ENCODE assay signal across 1 cellular context in the genomic region with DNA sequence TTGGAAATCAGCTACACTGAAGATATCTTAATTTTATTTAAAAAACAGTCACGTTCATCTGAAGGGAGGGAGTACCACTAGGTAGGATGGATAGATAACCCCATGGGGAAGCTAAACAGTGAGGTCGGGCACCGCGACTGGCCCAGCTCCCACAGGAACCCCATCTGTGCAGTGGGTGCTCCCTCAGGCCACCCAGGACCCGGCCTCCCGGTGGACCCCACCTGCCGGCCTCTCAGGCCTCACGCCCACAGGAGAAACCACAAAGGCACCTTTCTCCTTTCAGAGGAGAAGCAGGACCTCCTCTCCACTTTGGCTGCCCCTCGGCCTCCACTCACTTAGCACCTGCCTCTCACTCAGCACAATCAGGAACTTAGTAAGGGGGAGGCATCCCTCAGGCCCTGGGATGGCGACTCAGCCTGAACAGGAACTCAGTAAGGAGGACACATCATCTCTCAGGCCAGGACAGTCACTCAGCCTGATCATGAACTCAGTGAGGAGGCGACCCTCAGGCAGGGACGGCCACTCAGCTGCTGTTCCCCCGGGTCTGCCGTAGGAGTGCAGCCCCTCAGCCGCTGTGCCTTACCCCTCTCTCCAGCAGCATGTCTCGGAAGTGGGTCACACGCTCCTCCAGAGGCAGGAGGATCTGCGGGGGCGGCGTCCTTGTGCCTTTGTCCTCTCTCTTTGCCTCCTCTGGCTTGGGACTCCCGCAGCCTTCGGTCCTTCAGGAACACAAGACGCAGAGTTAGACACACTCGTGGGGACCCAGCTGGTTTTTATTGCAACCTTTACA.
TF ChIP-seq lines count a peak whose summit lies in the region.

No MANE protein-coding gene starts in this region.

TF ChIP-seq in H1, 55 proteins besides CTCF, POLR2A, EP300 and RAD21:
- no peak for TF ChIP-seq SIN3A (conservative IDR thresholded peaks at IDR 0.05 in 1 of 2, IDR thresholded peaks at IDR 0.05 in 1 of 2; ENCODE audit: low read depth in 1 of 2, low read length in 2 of 2)
- no peak for TF ChIP-seq TAF7 (optimal IDR thresholded peaks at IDR 0.05; ENCODE audit: borderline replicate concordance, low read depth, low read length)
- no peak for TF ChIP-seq CHD2 (IDR thresholded peaks at IDR 0.05; ENCODE audit: low read length)
- no peak for TF ChIP-seq CEBPB (IDR thresholded peaks at IDR 0.05; ENCODE audit: low read depth, low read length)
- no peak for TF ChIP-seq GTF2F1 (IDR thresholded peaks at IDR 0.05; ENCODE audit: borderline replicate concordance, low read depth, low read length)
- no peak for TF ChIP-seq KDM4A (IDR thresholded peaks at IDR 0.05; ENCODE audit: low read depth, low read length, severe bottlenecking)
- no peak for TF ChIP-seq ASH2L (IDR thresholded peaks at IDR 0.05; ENCODE audit: low read length)
- TF ChIP-seq BCL11A (IDR thresholded peaks at IDR 0.05; ENCODE audit: low read depth in 2 of 2, low read length in 2 of 2): no peak
- TF ChIP-seq, protein P1, sequence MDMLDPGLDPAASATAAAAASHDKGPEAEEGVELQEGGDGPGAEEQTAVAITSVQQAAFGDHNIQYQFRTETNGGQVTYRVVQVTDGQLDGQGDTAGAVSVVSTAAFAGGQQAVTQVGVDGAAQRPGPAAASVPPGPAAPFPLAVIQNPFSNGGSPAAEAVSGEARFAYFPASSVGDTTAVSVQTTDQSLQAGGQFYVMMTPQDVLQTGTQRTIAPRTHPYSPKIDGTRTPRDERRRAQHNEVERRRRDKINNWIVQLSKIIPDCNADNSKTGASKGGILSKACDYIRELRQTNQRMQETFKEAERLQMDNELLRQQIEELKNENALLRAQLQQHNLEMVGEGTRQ (IDR thresholded peaks at IDR 0.05; ENCODE audit: low read length): no peak
- TF ChIP-seq SAP30 (IDR thresholded peaks at IDR 0.05; ENCODE audit: insufficient read depth, insufficient replicate concordance, low read length): no peak
- no peak for TF ChIP-seq SRF (IDR thresholded peaks at IDR 0.05; ENCODE audit: low read depth, low read length)
- TF ChIP-seq, protein P2, sequence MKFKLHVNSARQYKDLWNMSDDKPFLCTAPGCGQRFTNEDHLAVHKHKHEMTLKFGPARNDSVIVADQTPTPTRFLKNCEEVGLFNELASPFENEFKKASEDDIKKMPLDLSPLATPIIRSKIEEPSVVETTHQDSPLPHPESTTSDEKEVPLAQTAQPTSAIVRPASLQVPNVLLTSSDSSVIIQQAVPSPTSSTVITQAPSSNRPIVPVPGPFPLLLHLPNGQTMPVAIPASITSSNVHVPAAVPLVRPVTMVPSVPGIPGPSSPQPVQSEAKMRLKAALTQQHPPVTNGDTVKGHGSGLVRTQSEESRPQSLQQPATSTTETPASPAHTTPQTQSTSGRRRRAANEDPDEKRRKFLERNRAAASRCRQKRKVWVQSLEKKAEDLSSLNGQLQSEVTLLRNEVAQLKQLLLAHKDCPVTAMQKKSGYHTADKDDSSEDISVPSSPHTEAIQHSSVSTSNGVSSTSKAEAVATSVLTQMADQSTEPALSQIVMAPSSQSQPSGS (IDR thresholded peaks at IDR 0.05; ENCODE audit: low read length): no peak
- no peak for TF ChIP-seq CTBP2 (IDR thresholded peaks at IDR 0.05; ENCODE audit: borderline replicate concordance, insufficient read depth, insufficient read length, low read length)
- TF ChIP-seq RBBP5 (IDR thresholded peaks at IDR 0.05; ENCODE audit: borderline replicate concordance, low read depth, low read length): no peak
- no peak for TF ChIP-seq TEAD4 (IDR thresholded peaks at IDR 0.05; ENCODE audit: low read depth, low read length)
- no peak for TF ChIP-seq SP1 (IDR thresholded peaks at IDR 0.05; ENCODE audit: low read depth, low read length)
- no peak for TF ChIP-seq KDM1A (IDR thresholded peaks at IDR 0.05; ENCODE audit: borderline replicate concordance, low read length)
- TF ChIP-seq ZNF274 (IDR thresholded peaks at IDR 0.05; ENCODE audit: borderline replicate concordance, extremely low read depth, low read length): no peak
- TF ChIP-seq NRF1 (IDR thresholded peaks at IDR 0.05; ENCODE audit: low read depth, low read length): no peak
- no peak for TF ChIP-seq JUND (IDR thresholded peaks at IDR 0.05; ENCODE audit: low read length)
